Comparison of ENCODE assay signal across 8 cellular contexts in the genomic region with DNA sequence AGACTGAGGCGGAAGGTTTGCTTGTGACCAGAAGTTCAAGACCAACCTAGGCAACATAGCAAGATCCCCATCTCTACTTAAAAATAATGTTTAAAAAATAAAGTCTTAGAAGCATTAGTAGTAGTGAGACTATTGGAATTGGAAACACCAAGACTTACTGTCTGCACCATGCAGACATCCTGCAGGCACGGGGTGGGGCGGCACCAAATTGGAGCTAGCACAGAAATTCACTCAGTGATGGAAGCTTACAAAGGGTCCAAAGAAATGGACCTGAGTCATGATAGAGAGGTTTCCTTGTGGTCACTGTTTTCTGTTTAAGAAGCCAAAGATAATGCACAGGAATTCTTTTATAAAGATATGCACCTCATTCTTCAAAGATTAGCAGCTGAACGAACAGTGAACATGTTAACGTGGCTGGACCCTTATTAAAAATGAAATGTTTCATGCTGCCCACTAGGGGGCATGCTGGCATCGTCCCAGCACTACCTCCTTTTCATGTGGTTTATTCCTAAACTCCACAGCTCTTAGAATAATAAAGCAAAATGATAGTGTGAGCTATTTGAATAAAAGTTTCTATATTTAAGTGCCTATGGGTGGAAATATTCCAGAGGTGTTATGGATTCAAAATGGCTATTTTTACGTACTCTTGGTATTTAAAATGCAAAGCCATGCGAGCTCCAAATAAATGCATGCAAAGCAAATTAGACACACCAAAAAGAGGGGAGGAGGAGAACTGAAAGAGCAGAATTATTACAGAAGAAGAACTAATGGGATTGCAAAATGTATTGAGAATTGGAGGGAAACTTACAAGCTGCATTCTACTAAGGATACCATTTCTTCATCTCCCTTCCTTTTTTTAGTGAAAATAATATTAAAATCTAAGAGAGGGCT. TPM values are rescaled to one million over a fixed set of nuclear protein-coding genes. Genes with fewer than 3 reads are reported as not detected.
A peak's percentile ranks its signal among the peaks of the same experiment; 100 is the strongest.
DNase-seq lines count a peak whose midpoint lies in the region; ATAC-seq and TF ChIP-seq lines count a peak whose summit lies in the region.

No MANE protein-coding gene starts in this region.

- H3K9me3 Mint-ChIP-seq in activated naive CD8-positive, alpha-beta T cell treated with anti-CD3 and anti-CD28 coated beads, Interleukin-2, amount 10 ng/mL, durations not matched to agents 7 days and 5 days, result no peaks in the 10 kb centered on the region

- POLR2A ChIA-PET in activated naive CD8-positive, alpha-beta T cell treated with anti-CD3 and anti-CD28 coated beads, Interleukin-2, amount 10 ng/mL, durations not matched to agents 7 days and 5 days (lab: Charles Lee), result interaction anchor here (0.9 to 1.2 kb wide), 3 partner anchors 10 to 158 kb away, joined by 3 to 4 read pairs (median 3); partner anchors contain the start of gene ABI1

- TF ChIP-seq POLR2A in Peyer's patch (IDR thresholded peaks at IDR 0.05), result no peak
- TF ChIP-seq POLR2A in prostate gland (IDR thresholded peaks at IDR 0.05), result no peak

- H3K4me1 Mint-ChIP-seq in activated naive CD8-positive, alpha-beta T cell treated with anti-CD3 and anti-CD28 coated beads, Interleukin-2, amount 10 ng/mL, durations not matched to agents 7 days and 5 days, result peaks cover 7% of the 10 kb centered on the region

- peak; percentile 56 to 88 (median 82) for TF ChIP-seq CTCF in Peyer's patch (IDR thresholded peaks at IDR 0.05)
- TF ChIP-seq CTCF in cardiac muscle cell (IDR thresholded peaks at IDR 0.05; ENCODE audit: low read depth, low read length), result peak; percentile 74
- peak; percentile 58 to 93 (median 81) for TF ChIP-seq CTCF in prostate gland (IDR thresholded peaks at IDR 0.05)

- H3K36me3 ChIP-seq in Peyer's patch (peaks cover 0 to 58% (median 0%) of the 10 kb centered on the region in 3 donors), cardiac muscle cell (peaks cover 5% of the 10 kb centered on the region), prostate gland (no peaks in the 10 kb centered on the region)

- ATAC-seq in HG03108 (IDR thresholded peaks at IDR 0.05; ENCODE audit: unreplicated experiment) (peak; percentile 55), HG02981 (IDR thresholded peaks at IDR 0.05; ENCODE audit: unreplicated experiment) (no peak)
- ATAC-seq in activated naive CD8-positive, alpha-beta T cell treated with anti-CD3 and anti-CD28 coated beads, Interleukin-2, amount 10 ng/mL, durations not matched to agents 7 days and 5 days (ENCODE audit: low read depth), result peak; percentile 38

- H3K4me1 ChIP-seq in Peyer's patch, result no peaks in the 10 kb centered on the region
- H3K4me1 ChIP-seq in cardiac muscle cell (ENCODE audit: low read depth), result no peaks in the 10 kb centered on the region
- H3K4me1 ChIP-seq in prostate gland (replicated peaks), result no peaks in the 10 kb centered on the region

- H3K27ac ChIP-seq in Peyer's patch, result no peak overlapping the region
- H3K27ac ChIP-seq in cardiac muscle cell, result no peak overlapping the region
- no peak overlapping the region for H3K27ac ChIP-seq in prostate gland

- no peak overlapping the region for H3K27ac Mint-ChIP-seq in activated naive CD8-positive, alpha-beta T cell treated with anti-CD3 and anti-CD28 coated beads, Interleukin-2, amount 10 ng/mL, durations not matched to agents 7 days and 5 days

- peaks cover 26% of the 10 kb centered on the region for H3K36me3 Mint-ChIP-seq in activated naive CD8-positive, alpha-beta T cell treated with anti-CD3 and anti-CD28 coated beads, Interleukin-2, amount 10 ng/mL, durations not matched to agents 7 days and 5 days

- DNase-seq in NCI-H1417 (lab: John Stamatoyannopoulos, UW) (peak in 2 of 3 experiments; percentile 7 to 60), NCI-H1417 treated with DMSO at 0.1 percent for 48 hours (lab: John Stamatoyannopoulos, UW) (no peak), Peyer's patch (peak in 2 of 3 donors; percentile 70 to 77), cardiac muscle cell (ENCODE audit: low read depth in 1 of 2, low spot score in 1 of 2) (peak; percentile 58 to 81), prostate gland (ENCODE audit: low spot score) (no peak)
- peak; percentile 47 for DNase-seq in activated naive CD8-positive, alpha-beta T cell treated with anti-CD3 and anti-CD28 coated beads, Interleukin-2, amount 10 ng/mL, durations not matched to agents 7 days and 5 days

- H3K27me3 ChIP-seq in Peyer's patch (no peaks in the 10 kb centered on the region), cardiac muscle cell (no peaks in the 10 kb centered on the region), prostate gland (replicated peaks; ENCODE audit: insufficient read depth) (no peaks in the 10 kb centered on the region)

- no peak overlapping the region for H3K4me3 Mint-ChIP-seq in activated naive CD8-positive, alpha-beta T cell treated with anti-CD3 and anti-CD28 coated beads, Interleukin-2, amount 10 ng/mL, durations not matched to agents 7 days and 5 days

- H3K9me3 ChIP-seq in Peyer's patch (no peaks in the 10 kb centered on the region), cardiac muscle cell (ENCODE audit: low read depth) (no peaks in the 10 kb centered on the region), prostate gland (no peaks in the 10 kb centered on the region)

- H3K27me3 Mint-ChIP-seq in activated naive CD8-positive, alpha-beta T cell treated with anti-CD3 and anti-CD28 coated beads, Interleukin-2, amount 10 ng/mL, durations not matched to agents 7 days and 5 days, result no peaks in the 10 kb centered on the region

- intact Hi-C loops in prostate gland (cut with DNase I), result loop anchor here (2.0 kb wide), 1 partner anchor 157 kb away; no protein-coding TSS in a partner anchor

- H3K4me3 ChIP-seq in Peyer's patch, result no peak overlapping the region
- H3K4me3 ChIP-seq in cardiac muscle cell, result no peak overlapping the region
- H3K4me3 ChIP-seq in prostate gland, result no peak overlapping the region

- 55% methylated on average over 8 of the region's 8 CpGs for WGBS in prostate gland

RNA-seq across cellular contexts. Expression of gene PDSS1, which starts 28.6 kb away (rescaled TPM):
- total RNA-seq in Peyer's patch (10 to 100 TPM; 26.2 to 41.0 (median 32.3) TPM), cardiac muscle cell (3.7 and 7.6 TPM in 2 replicates), prostate gland (1 to 10 TPM; 2.8 to 6.8 TPM)
- 10 to 100 TPM; 10.7 to 12.0 TPM for total RNA-seq in activated naive CD8-positive, alpha-beta T cell treated with anti-CD3 and anti-CD28 coated beads, Interleukin-2, amount 10 ng/mL, durations not matched to agents 7 days and 5 days
- polyA plus RNA-seq in cardiac muscle cell, result 7.5 and 10.5 TPM in 2 replicates

Comparison
In these comparisons a context has a peak if more than half of its experiments do, and no peak if none do; other contexts are left out.
1. DNase-seq: peak in NCI-H1417 (2 of 3), Peyer's patch (2 of 3), activated naive CD8-positive, alpha-beta T cell treated with anti-CD3 and anti-CD28 coated beads, Interleukin-2, amount 10 ng/mL, durations not matched to agents 7 days and 5 days (single experiment) and cardiac muscle cell (2 of 2); none in NCI-H1417 treated with DMSO at 0.1 percent for 48 hours (single experiment) and prostate gland (single experiment).
2. Peak in every context shown above with its lines, with median percentiles within 50 percentile points of each other: CTCF ChIP-seq.